Comparison of ENCODE assay signal across 21 cellular contexts in the genomic region with DNA sequence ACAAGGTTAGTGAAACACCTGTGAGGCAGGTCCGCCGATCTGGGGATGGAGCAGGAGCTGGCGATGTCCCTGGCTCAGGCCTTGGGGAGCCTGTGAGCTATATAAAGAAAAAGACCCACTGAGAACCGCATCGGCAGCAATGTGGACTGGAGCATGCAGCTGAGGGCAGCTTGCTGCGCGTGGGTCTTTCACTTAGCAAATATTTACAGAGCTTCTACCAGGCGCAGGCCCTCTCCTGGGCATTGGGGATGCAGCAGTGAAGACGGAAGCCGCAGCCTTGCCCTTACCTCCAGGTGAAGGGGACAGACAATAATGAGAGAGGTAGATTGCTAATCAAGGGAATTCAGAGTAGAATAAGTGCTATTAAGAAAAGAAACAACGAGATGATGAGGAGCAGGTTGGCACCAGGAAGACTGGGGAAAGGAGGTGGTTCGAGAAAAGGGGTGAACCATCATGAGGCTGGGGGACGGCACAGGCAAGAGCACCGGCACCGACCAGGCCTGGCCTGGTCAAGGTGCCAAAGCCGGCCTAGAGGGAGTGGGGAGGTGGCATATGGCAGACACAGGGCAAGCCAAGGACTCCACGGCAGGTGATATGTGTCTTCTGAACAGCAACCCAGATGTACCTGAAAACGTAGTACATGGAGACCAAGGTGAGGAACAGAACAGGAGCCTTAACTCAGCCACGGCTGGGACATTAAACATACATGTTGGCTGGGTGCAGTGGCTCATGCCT.
DNase-seq lines count a peak whose midpoint lies in the region; ATAC-seq and TF ChIP-seq lines count a peak whose summit lies in the region.
"Had no signal": no experiment of that assay in that cellular context is flagged by ENCODE, and none has a peak within 500 bp of the region (broad histone marks: within the 10 kb centered on the region; RNA-seq: fewer than 3 reads in every experiment).

No MANE protein-coding gene starts in this region.

- H3K4me1 Mint-ChIP-seq in WTC11 (peaks cover 17% of the 10 kb centered on the region), neural crest cell (no peaks in the 10 kb centered on the region)

- DNase-seq in DMS79 treated with DMSO at 0.1 percent for 48 hours (lab: John Stamatoyannopoulos, UW) (peak; percentile 48), DMS79 (lab: John Stamatoyannopoulos, UW) (no peak), H7 (peak; percentile 61), WTC11 (ENCODE audit: low spot score) (no peak), neural crest cell (ENCODE audit: low read depth, low spot score) (no peak), SW480 (ENCODE audit: low spot score) (no peak), esophagus muscularis mucosa (ENCODE audit: extremely low spot score) (no peak), GM03348 (ENCODE audit: low spot score) (no peak)
- DNase-seq: AML-193, GF-D8, KG1, NCI-H1436 treated with DMSO at 0.1 percent for 48 hours, NCI-H2081, NCI-H2171 treated with DMSO at 0.1 percent for 48 hours, NCI-H446, SJCRH30, SW 1271 had no signal

- H3K27me3 Mint-ChIP-seq in WTC11 (ENCODE audit: low read depth) (peaks cover 10% of the 10 kb centered on the region), neural crest cell (ENCODE audit: low read depth) (peaks cover 24% of the 10 kb centered on the region)

- WGBS in esophagus muscularis mucosa: 79% methylated on average over 19 of the region's 19 CpGs

- peak; percentile 41 for ATAC-seq in WTC11
- ATAC-seq: GM12878, HepG2 had no signal

- H3K36me3 Mint-ChIP-seq in WTC11 (no peaks in the 10 kb centered on the region), neural crest cell (ENCODE audit: low read depth) (no peaks in the 10 kb centered on the region)

- H3K27ac ChIP-seq in esophagus muscularis mucosa (replicated peaks in 1 of 4): no peak overlapping the region
- H3K27ac ChIP-seq: 22Rv1, C4-2B, SJCRH30 had no signal

- H3K4me1 ChIP-seq in esophagus muscularis mucosa: no peaks in the 10 kb centered on the region
- H3K4me1 ChIP-seq: SJCRH30 had no signal

- TF ChIP-seq CTCF in WTC11 (IDR thresholded peaks at IDR 0.05) (no peak), neural crest cell (conservative IDR thresholded peaks at IDR 0.05) (no peak), esophagus muscularis mucosa (IDR thresholded peaks at IDR 0.05) (no peak)

- TF ChIP-seq EP300 in esophagus muscularis mucosa (IDR thresholded peaks at IDR 0.05): no peak

- CTCF ChIA-PET in WTC11 (lab: Charles Lee): interaction anchor here (0.8 to 7.6 kb wide), 4 partner anchors 12 to 335 kb away, joined by 3 to 340 read pairs (median 10); no protein-coding TSS in a partner anchor

- H3K4me3 Mint-ChIP-seq in WTC11: no peak overlapping the region
- H3K4me3 Mint-ChIP-seq in neural crest cell: no peak overlapping the region

- POLR2A ChIA-PET in WTC11 (lab: Charles Lee): no interaction called here

- no peak overlapping the region for H3K4me3 ChIP-seq in H7 (ENCODE audit: insufficient read depth, low read depth, low read length)
- H3K4me3 ChIP-seq in esophagus muscularis mucosa: no peak overlapping the region
- H3K4me3 ChIP-seq: GM12878, SJCRH30 had no signal

- H3K9me3 Mint-ChIP-seq in WTC11 (peaks cover 9% of the 10 kb centered on the region; the same call in 1 of the 2 replicates), neural crest cell (no peaks in the 10 kb centered on the region)

- H3K27ac Mint-ChIP-seq in WTC11 (no peak overlapping the region), neural crest cell (ENCODE audit: unreplicated experiment) (peak overlapping the region; percentile 7)

- H3K36me3 ChIP-seq in H7 (replicated peaks; ENCODE audit: control insufficient read depth, insufficient read depth, low read length): no peaks in the 10 kb centered on the region
- H3K36me3 ChIP-seq in esophagus muscularis mucosa: no peaks in the 10 kb centered on the region
- H3K36me3 ChIP-seq: SJCRH30 had no signal

- no peak for TF ChIP-seq POLR2A in esophagus muscularis mucosa (IDR thresholded peaks at IDR 0.05; ENCODE audit: low read depth)

- H3K9me3 ChIP-seq in esophagus muscularis mucosa: peaks cover 0 to 9% (median 4%) of the 10 kb centered on the region in 4 donors
- H3K9me3 ChIP-seq: SJCRH30 had no signal

- H3K27me3 ChIP-seq in H7 (ENCODE audit: control insufficient read depth, insufficient read depth, low read length) (no peaks in the 10 kb centered on the region), esophagus muscularis mucosa (peaks cover 0 to 86% (median 0%) of the 10 kb centered on the region in 4 donors)

- intact Hi-C loops in esophagus muscularis mucosa (cut with DNase I): no loop called here

TF ChIP-seq in WTC11, 78 proteins besides CTCF, POLR2A, EP300 and RAD21:
- TF ChIP-seq ZNF671 (CRISPR knock-in tag; IDR thresholded peaks at IDR 0.05) (no peak), ZNF232 (CRISPR knock-in tag; IDR thresholded peaks at IDR 0.05) (no peak)
- TF ChIP-seq, protein P1, sequence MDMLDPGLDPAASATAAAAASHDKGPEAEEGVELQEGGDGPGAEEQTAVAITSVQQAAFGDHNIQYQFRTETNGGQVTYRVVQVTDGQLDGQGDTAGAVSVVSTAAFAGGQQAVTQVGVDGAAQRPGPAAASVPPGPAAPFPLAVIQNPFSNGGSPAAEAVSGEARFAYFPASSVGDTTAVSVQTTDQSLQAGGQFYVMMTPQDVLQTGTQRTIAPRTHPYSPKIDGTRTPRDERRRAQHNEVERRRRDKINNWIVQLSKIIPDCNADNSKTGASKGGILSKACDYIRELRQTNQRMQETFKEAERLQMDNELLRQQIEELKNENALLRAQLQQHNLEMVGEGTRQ (CRISPR knock-in tag; IDR thresholded peaks at IDR 0.05): no peak
- TF ChIP-seq, protein P2, sequence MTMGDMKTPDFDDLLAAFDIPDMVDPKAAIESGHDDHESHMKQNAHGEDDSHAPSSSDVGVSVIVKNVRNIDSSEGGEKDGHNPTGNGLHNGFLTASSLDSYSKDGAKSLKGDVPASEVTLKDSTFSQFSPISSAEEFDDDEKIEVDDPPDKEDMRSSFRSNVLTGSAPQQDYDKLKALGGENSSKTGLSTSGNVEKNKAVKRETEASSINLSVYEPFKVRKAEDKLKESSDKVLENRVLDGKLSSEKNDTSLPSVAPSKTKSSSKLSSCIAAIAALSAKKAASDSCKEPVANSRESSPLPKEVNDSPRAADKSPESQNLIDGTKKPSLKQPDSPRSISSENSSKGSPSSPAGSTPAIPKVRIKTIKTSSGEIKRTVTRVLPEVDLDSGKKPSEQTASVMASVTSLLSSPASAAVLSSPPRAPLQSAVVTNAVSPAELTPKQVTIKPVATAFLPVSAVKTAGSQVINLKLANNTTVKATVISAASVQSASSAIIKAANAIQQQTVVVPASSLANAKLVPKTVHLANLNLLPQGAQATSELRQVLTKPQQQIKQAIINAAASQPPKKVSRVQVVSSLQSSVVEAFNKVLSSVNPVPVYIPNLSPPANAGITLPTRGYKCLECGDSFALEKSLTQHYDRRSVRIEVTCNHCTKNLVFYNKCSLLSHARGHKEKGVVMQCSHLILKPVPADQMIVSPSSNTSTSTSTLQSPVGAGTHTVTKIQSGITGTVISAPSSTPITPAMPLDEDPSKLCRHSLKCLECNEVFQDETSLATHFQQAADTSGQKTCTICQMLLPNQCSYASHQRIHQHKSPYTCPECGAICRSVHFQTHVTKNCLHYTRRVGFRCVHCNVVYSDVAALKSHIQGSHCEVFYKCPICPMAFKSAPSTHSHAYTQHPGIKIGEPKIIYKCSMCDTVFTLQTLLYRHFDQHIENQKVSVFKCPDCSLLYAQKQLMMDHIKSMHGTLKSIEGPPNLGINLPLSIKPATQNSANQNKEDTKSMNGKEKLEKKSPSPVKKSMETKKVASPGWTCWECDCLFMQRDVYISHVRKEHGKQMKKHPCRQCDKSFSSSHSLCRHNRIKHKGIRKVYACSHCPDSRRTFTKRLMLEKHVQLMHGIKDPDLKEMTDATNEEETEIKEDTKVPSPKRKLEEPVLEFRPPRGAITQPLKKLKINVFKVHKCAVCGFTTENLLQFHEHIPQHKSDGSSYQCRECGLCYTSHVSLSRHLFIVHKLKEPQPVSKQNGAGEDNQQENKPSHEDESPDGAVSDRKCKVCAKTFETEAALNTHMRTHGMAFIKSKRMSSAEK (CRISPR knock-in tag; IDR thresholded peaks at IDR 0.05; ENCODE audit: borderline replicate concordance): no peak

Comparison
In these comparisons a context has a peak if more than half of its experiments do, and no peak if none do; other contexts are left out.
1. DNase-seq: peak in DMS79 treated with DMSO at 0.1 percent for 48 hours (single experiment) and H7 (single experiment); none in DMS79 (single experiment), WTC11 (single experiment), neural crest cell (single experiment), SW480 (single experiment), esophagus muscularis mucosa (single experiment) and GM03348 (single experiment).